ENCODE assay signal across 1 cellular context in the genomic region with DNA sequence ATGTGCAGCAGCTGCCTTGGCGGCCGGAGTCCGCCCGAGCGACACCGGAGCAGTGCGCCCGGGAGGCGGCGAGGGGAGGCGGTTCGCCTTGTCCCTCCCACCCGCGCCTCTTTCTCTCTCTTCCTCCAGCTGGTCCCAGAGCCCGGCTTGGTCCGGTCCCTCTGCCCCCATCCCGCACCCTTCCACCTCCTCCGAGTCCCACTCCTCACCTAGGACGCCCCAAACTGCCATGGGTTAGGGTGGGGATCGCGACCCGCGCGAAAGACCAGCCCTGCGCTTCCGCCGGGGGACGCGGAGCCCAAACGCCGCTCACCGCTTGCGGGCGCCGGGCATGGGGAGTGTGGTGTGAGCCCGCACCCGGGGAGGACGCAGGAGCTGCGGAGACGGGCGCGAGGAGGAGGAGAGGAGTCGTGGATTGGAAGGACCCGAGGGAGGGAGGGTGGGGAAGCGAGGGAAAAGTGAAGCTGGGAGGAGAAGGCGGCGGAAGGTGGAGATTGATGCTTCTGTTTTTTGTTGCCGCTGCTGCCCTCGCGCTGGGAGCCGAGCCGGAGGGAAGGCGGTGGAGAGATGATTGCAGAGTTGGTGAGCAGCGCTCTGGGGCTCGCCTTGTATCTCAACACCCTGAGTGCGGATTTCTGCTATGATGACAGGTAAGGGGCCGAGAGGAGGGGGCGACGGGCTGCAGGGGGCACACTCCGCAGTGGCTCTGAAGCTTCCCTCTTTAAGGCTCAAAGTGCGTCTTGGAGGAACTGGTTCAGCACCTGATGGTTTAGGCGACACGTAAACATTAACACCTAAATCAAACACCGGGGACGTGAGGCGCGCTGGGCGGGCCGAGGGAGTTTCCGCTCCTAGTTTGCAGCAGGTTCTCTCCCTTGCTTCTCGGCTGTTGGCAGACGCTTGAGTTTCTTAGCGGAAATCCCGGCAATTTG.
TF ChIP-seq lines count a peak whose summit lies in the region.

No MANE protein-coding gene starts in this region.

TF ChIP-seq in K562, 482 proteins besides CTCF, POLR2A, EP300 and RAD21 (continued from another document):
- TF ChIP-seq ZNF277 (CRISPR knock-in tag; IDR thresholded peaks at IDR 0.05; ENCODE audit: borderline replicate concordance) = no peak
- TF ChIP-seq E2F6 (IDR thresholded peaks at IDR 0.05; ENCODE audit: borderline replicate concordance in 1 of 2, extremely low read depth in 1 of 2, insufficient read depth in 1 of 2, insufficient read length in 1 of 2, low read depth in 1 of 2, low read length in 1 of 2, poor library complexity in 1 of 2, severe bottlenecking in 1 of 2) = peak in 1 of 2 experiments; percentile 2
- TF ChIP-seq HNRNPK (IDR thresholded peaks at IDR 0.05; ENCODE audit: low read depth, low read length, poor library complexity, severe bottlenecking) = no peak
